In genomic region chr15:63436872-63437375, GRCh38 we compare ENCODE assay signal across 8 cellular contexts. TPM values are rescaled to one million over a fixed set of nuclear protein-coding genes. Genes with fewer than 3 reads are reported as not detected.
A peak's percentile ranks its signal among the peaks of the same experiment; 100 is the strongest.
DNase-seq lines count a peak whose midpoint lies in the region; ATAC-seq and TF ChIP-seq lines count a peak whose summit lies in the region.

No MANE protein-coding gene starts in this region.

- TF ChIP-seq EP300 in Ishikawa (IDR thresholded peaks at IDR 0.05; ENCODE audit: borderline replicate concordance), result no peak
- no peak for TF ChIP-seq EP300 in stomach (IDR thresholded peaks at IDR 0.05)

- WGBS in stomach, 5 donors, result 6 to 18% (median 11%) methylated on average over 3 of the region's 3 CpGs

- TF ChIP-seq CTCF in fibroblast of pulmonary artery (IDR thresholded peaks at IDR 0.05; ENCODE audit: low read length, missing control alignments) (peak; percentile 19), stomach (IDR thresholded peaks at IDR 0.05) (no peak)

- H3K9me3 ChIP-seq in stomach, result no peaks in the 10 kb centered on the region

- no peaks in the 10 kb centered on the region for H3K36me3 ChIP-seq in stomach

- peak overlapping the region in 3 of 5 donors; percentile 48 to 68 (median 61) for H3K27ac ChIP-seq in stomach

- H3K27me3 ChIP-seq in stomach, result no peaks in the 10 kb centered on the region

- no peak overlapping the region for H3K4me3 ChIP-seq in fibroblast of pulmonary artery (replicated peaks; ENCODE audit: low read depth, low read length)
- H3K4me3 ChIP-seq in stomach, result no peak overlapping the region

- intact Hi-C loops in stomach (cut with DNase I; ENCODE audit: low total_unique reads), result no loop called here

- peaks cover 19 to 31% (median 25%) of the 10 kb centered on the region in 4 donors for H3K4me1 ChIP-seq in stomach

- DNase-seq in AG08396 (ENCODE audit: low spot score) (peak; percentile 75), RKO (ENCODE audit: low spot score) (peak; percentile 14), fibroblast of pulmonary artery (ENCODE audit: low read depth) (peak; percentile 89), non-pigmented ciliary epithelial cell (ENCODE audit: low read depth) (peak; percentile 48), stomach (peak; percentile 86)
- peak; percentile 40 to 59 for DNase-seq in activated T-helper 1 cell treated with anti-CD3 and anti-CD28 coated beads, Interleukin-2, amount 50 U/mL, for 16 hours (ENCODE audit: low read depth in 1 of 2, low spot score in 1 of 2)

- no peak for TF ChIP-seq RAD21 in Ishikawa (IDR thresholded peaks at IDR 0.05; ENCODE audit: low read depth)

- no peak for ATAC-seq in HG03108 (IDR thresholded peaks at IDR 0.05; ENCODE audit: unreplicated experiment)

- no peak for TF ChIP-seq POLR2A in stomach (IDR thresholded peaks at IDR 0.05)

TF ChIP-seq in Ishikawa, 13 proteins besides CTCF, POLR2A, EP300 and RAD21:
- TF ChIP-seq FOXM1 (IDR thresholded peaks at IDR 0.05; ENCODE audit: borderline replicate concordance, low read depth), result no peak
- no peak for TF ChIP-seq ZBTB7A (IDR thresholded peaks at IDR 0.05; ENCODE audit: low read depth)
- TF ChIP-seq NFIC (IDR thresholded peaks at IDR 0.05), result peak; percentile 85
- TF ChIP-seq TCF12 (IDR thresholded peaks at IDR 0.05; ENCODE audit: low read depth), result no peak
- TF ChIP-seq TAF1 (IDR thresholded peaks at IDR 0.05; ENCODE audit: low read depth), result no peak

RNA-seq across cellular contexts. Expression of gene CA12, which starts 55.3 kb away (rescaled TPM):
- total RNA-seq in stomach, result 10 to 100 TPM in 3 of 5 donors, 1 to 10 TPM in 2; 1.8 to 58.8 (median 12.5) TPM
- polyA plus RNA-seq in stomach, result 10 to 100 TPM in 1 of 3 donors, 1 to 10 TPM in 1, under 1 TPM in 1; 0.46 to 22.8 (median 2.9) TPM

Comparison
In these comparisons a context has a peak if more than half of its experiments do, and no peak if none do; other contexts are left out.
1. DNase-seq: peak in every context shown above with its lines; median percentile 89 in fibroblast of pulmonary artery; 86 in stomach; 75 in AG08396; 50 in activated T-helper 1 cell treated with anti-CD3 and anti-CD28 coated beads, Interleukin-2, amount 50 U/mL, for 16 hours; 48 in non-pigmented ciliary epithelial cell; 14 in RKO.